Comparison of ENCODE assay signal across 11 cellular contexts in genomic region chr3:179432021-179432420, GRCh38. TPM values are rescaled to one million over a fixed set of nuclear protein-coding genes. Genes with fewer than 3 reads are reported as not detected.
DNase-seq lines count a peak whose midpoint lies in the region; ATAC-seq and TF ChIP-seq lines count a peak whose summit lies in the region.
"Had no signal": no experiment of that assay in that cellular context is flagged by ENCODE, and none has a peak within 500 bp of the region (broad histone marks: within the 10 kb centered on the region; RNA-seq: fewer than 3 reads in every experiment).

No MANE protein-coding gene starts in this region.

- TF ChIP-seq CTCF in uterus (IDR thresholded peaks at IDR 0.05), result no peak

- peak overlapping the region; percentile 84 for H3K27ac Mint-ChIP-seq in dendritic cell treated with granulocyte-macrophage colony-stimulating factor and Interleukin-4, amounts not matched to agents 40 ng/mL and 50 ng/mL, for 4 days
- H3K27ac Mint-ChIP-seq: CD4-positive, CD25-positive, alpha-beta regulatory T cell had no signal

- ATAC-seq in GM21390 (IDR thresholded peaks at IDR 0.05; ENCODE audit: unreplicated experiment), result peak; percentile 69
- peak; percentile 69 for ATAC-seq in HG03521 (IDR thresholded peaks at IDR 0.05; ENCODE audit: unreplicated experiment)
- ATAC-seq in activated CD4-positive, CD25-positive, alpha-beta regulatory T cell treated with anti-CD3 and anti-CD28 coated beads, Interleukin-2, amount 50 U/mL, for 24 hours, result no peak

- in situ Hi-C loops in GM23248 (cut with MboI), result no loop called here

- no peak overlapping the region for H3K4me3 ChIP-seq in uterus
- H3K4me3 ChIP-seq in GM23248, result no peak overlapping the region
- H3K4me3 ChIP-seq: SK-N-MC, skin epidermis had no signal

- H3K9ac ChIP-seq in GM23248, result no peak overlapping the region

- H3K27ac ChIP-seq in uterus (no peak overlapping the region), GM23248 (no peak overlapping the region)
- H3K27ac ChIP-seq: SK-N-MC had no signal

- H4K20me1 ChIP-seq in GM23248 (ENCODE audit: insufficient read depth), result no peaks in the 10 kb centered on the region; the same call in 1 of the 2 replicates

- H3K9me3 Mint-ChIP-seq in dendritic cell treated with granulocyte-macrophage colony-stimulating factor and Interleukin-4, amounts not matched to agents 40 ng/mL and 50 ng/mL, for 4 days, result no peaks in the 10 kb centered on the region

- H3K4me1 ChIP-seq in uterus (no peaks in the 10 kb centered on the region), GM23248 (ENCODE audit: insufficient read depth) (peaks cover 11% of the 10 kb centered on the region)

- H3K27me3 ChIP-seq in uterus, result no peaks in the 10 kb centered on the region
- H3K27me3 ChIP-seq in GM23248 (replicated peaks; ENCODE audit: insufficient read depth), result no peaks in the 10 kb centered on the region

- DNase-seq in C1 segment of cervical spinal cord (lab: John Stamatoyannopoulos, UW), result peak in 9 of 14 donors; percentile 11 to 58 (median 28)
- DNase-seq in uterus, result no peak
- no peak for DNase-seq in GM23248
- no peak for DNase-seq in GM19238 (ENCODE audit: insufficient read length, low spot score)
- DNase-seq: CD4-positive, CD25-positive, alpha-beta regulatory T cell had no signal

- H3F3A ChIP-seq in GM23248 (ENCODE audit: insufficient read depth), result 0 out of 2 replicates have a peak, but pooled peaks cover 6% of the 10 kb centered on the region

- H3K36me3 ChIP-seq in uterus (no peaks in the 10 kb centered on the region), GM23248 (ENCODE audit: low read depth) (no peaks in the 10 kb centered on the region)

- peaks cover 100% of the 10 kb centered on the region for H3K79me2 ChIP-seq in GM23248 (ENCODE audit: insufficient read depth)

- no peak overlapping the region for H2AFZ ChIP-seq in GM23248

- H3K27me3 Mint-ChIP-seq in dendritic cell treated with granulocyte-macrophage colony-stimulating factor and Interleukin-4, amounts not matched to agents 40 ng/mL and 50 ng/mL, for 4 days, result no peaks in the 10 kb centered on the region

- H3K9me2 ChIP-seq in GM23248 (ENCODE audit: insufficient read depth), result no peaks in the 10 kb centered on the region

- no peak for TF ChIP-seq POLR2A in uterus (IDR thresholded peaks at IDR 0.05)

- H3K4me3 Mint-ChIP-seq in dendritic cell treated with granulocyte-macrophage colony-stimulating factor and Interleukin-4, amounts not matched to agents 40 ng/mL and 50 ng/mL, for 4 days, result peak overlapping the region; percentile 52
- H3K4me3 Mint-ChIP-seq: CD4-positive, CD25-positive, alpha-beta regulatory T cell had no signal

- intact Hi-C loops in dendritic cell treated with granulocyte-macrophage colony-stimulating factor and Interleukin-4, amounts not matched to agents 40 ng/mL and 50 ng/mL, for 4 days (cut with micrococcal nuclease), result loop anchor here (5.0 kb wide), 2 partner anchors 130 to 420 kb away; partner anchors contain the start of gene ACTL6A
- intact Hi-C loops in uterus (cut with DNase I; ENCODE audit: low total_unique reads), result no loop called here

- peaks cover 20% of the 10 kb centered on the region for H3K36me3 Mint-ChIP-seq in dendritic cell treated with granulocyte-macrophage colony-stimulating factor and Interleukin-4, amounts not matched to agents 40 ng/mL and 50 ng/mL, for 4 days (ENCODE audit: low read depth)
- H3K36me3 Mint-ChIP-seq: CD4-positive, CD25-positive, alpha-beta regulatory T cell had no signal

- no peak overlapping the region for H3K4me2 ChIP-seq in GM23248 (ENCODE audit: unreplicated experiment)

- WGBS in GM23248 (ENCODE audit: low coverage in 1 of 2, low lambda C conversion rate in 2 of 2, missing lambda C conversion rate in 2 of 2), 2 experiments, result 67 to 72% methylated on average over 3 of the region's 3 CpGs

- H3K4me1 Mint-ChIP-seq in dendritic cell treated with granulocyte-macrophage colony-stimulating factor and Interleukin-4, amounts not matched to agents 40 ng/mL and 50 ng/mL, for 4 days (ENCODE audit: low read depth), result peaks cover 72% of the 10 kb centered on the region
- H3K4me1 Mint-ChIP-seq: CD4-positive, CD25-positive, alpha-beta regulatory T cell had no signal

- no peaks in the 10 kb centered on the region for H3K9me3 ChIP-seq in uterus
- no peaks in the 10 kb centered on the region for H3K9me3 ChIP-seq in GM23248 (ENCODE audit: low read depth)

RNA-seq across cellular contexts. Expression of gene GNB4, which starts 19.2 kb away (rescaled TPM):
- 100 to 1,000 TPM in 1 of 4 donors, 10 to 100 TPM in 3; 18.2 to 110 (median 47.8) TPM for total RNA-seq in uterus
- 84.7 and 88.1 TPM in 2 replicates for total RNA-seq in GM23248 (2014; rRNA removed; shearing (Covaris generic))
- 42.3 and 47.3 TPM in 2 replicates for polyA plus RNA-seq in GM23248 (2016; fragmentation: Nextera tagmentation; extraction: Ambion mirVana)

Comparison
In these comparisons a context has a peak if more than half of its experiments do, and no peak if none do; other contexts are left out.
1. DNase-seq: peak in C1 segment of cervical spinal cord (9 of 14); none in uterus (0 of 2), GM23248 (single experiment) and GM19238 (single experiment).
2. ATAC-seq: peak in GM21390 (single experiment) and HG03521 (single experiment); none in activated CD4-positive, CD25-positive, alpha-beta regulatory T cell treated with anti-CD3 and anti-CD28 coated beads, Interleukin-2, amount 50 U/mL, for 24 hours (0 of 2).